In the genomic region with DNA sequence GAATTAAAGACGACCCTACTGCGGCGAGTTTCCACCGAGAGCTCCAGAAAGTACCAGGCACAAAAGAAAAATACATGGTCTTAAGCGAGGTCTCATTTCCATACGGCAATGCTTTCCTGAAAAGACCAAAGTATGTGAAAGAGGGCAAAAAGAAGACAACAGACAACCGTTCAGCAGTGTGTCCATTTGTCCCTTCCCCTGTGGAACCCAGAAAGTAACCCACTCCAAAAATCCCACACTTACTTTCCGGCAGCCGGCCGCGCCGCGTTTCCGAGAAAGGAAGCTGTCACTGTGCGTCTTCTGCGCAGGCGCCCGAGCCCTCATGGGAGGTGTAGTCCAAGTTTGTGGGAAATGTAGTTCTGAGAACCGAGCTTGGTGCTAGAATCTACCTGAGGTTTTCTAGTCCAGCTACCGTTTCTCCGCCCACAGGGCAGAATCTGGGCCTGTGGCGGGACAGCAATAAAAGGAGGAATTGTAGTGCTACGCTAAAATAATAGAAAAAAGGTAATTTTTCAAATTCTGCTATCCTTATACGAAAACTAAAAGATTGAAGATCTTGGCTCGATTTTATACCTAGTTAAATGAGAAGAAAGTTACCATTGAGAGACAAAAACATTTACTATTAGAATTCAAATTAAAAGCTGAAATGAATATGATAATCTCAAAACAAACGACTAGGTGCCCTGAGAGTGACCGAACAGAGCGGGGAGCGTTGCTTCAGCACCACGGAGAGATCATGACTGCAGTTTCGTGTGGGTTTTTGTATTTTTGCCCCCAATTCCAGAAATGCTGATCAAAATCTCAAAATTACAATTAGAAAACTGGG, we compare ENCODE assay signal across 8 cellular contexts. TPM values are rescaled to one million over a fixed set of nuclear protein-coding genes. Genes with fewer than 3 reads are reported as not detected.
A peak's percentile ranks its signal among the peaks of the same experiment; 100 is the strongest.
DNase-seq lines count a peak whose midpoint lies in the region; ATAC-seq and TF ChIP-seq lines count a peak whose summit lies in the region.

A gene with protein sequence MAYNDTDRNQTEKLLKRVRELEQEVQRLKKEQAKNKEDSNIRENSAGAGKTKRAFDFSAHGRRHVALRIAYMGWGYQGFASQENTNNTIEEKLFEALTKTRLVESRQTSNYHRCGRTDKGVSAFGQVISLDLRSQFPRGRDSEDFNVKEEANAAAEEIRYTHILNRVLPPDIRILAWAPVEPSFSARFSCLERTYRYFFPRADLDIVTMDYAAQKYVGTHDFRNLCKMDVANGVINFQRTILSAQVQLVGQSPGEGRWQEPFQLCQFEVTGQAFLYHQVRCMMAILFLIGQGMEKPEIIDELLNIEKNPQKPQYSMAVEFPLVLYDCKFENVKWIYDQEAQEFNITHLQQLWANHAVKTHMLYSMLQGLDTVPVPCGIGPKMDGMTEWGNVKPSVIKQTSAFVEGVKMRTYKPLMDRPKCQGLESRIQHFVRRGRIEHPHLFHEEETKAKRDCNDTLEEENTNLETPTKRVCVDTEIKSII (minus strand): TSS at position 280 of the 826 bp plus-strand sequence. CDS start 6,922 bp downstream, outside the sequence.

- BruUV-seq in IMR-90 (replicated peaks; lab: Mats Ljungman, UMichigan): no TSS peak
- BruUV-seq in OCI-LY7 (replicated peaks; lab: Mats Ljungman, UMichigan): no TSS peak

- H3K9me2 ChIP-seq in OCI-LY7 (ENCODE audit: insufficient read depth, low read length): no peaks in the 10 kb centered on the region

- no peak for TF ChIP-seq RAD21 in IMR-90 (IDR thresholded peaks at IDR 0.05; ENCODE audit: low read length)

- H3K27me3 ChIP-seq in IMR-90 (ENCODE audit: control insufficient read depth, insufficient read depth, low read length) (peaks cover 18% of the 10 kb centered on the region), mononuclear cell (ENCODE audit: insufficient read depth, low read length) (peaks cover 35% of the 10 kb centered on the region)

- H2BK20ac ChIP-seq in IMR-90 (ENCODE audit: low read depth, low read length): no peak within 1 kb of the TSS

- H3K79me2 ChIP-seq in OCI-LY7 (ENCODE audit: insufficient read depth, low read depth, low read length): peaks cover 26% of the 10 kb centered on the region; the same call in 1 of the 2 replicates

- peak within 1 kb of the TSS; percentile 96; the same call in 1 of the 2 replicates for H4K5ac ChIP-seq in IMR-90 (ENCODE audit: low read depth, low read length)

- 0% methylated on average over 3 of the region's 31 CpGs; no CpG with 5 or more reads in 1 of the 2 experiments for WGBS in IMR-90 (ENCODE audit: extremely low coverage in 2 of 2, insufficient read length in 1 of 2), 2 experiments

- H3K9ac ChIP-seq in IMR-90 (ENCODE audit: low read depth, low read length): peak within 1 kb of the TSS; percentile 95

- H3K9me1 ChIP-seq in IMR-90 (ENCODE audit: insufficient read depth, low read length): no peaks in the 10 kb centered on the region; the same call in 1 of the 2 replicates

- peaks cover 12 to 26% of the 10 kb centered on the region in 2 experiments; a peak in 3 of 4 replicates for H3K79me1 ChIP-seq in IMR-90 (ENCODE audit: low read depth in 1 of 2, low read length in 2 of 2)

- H3K23ac ChIP-seq in IMR-90 (ENCODE audit: low read depth, low read length): peak within 1 kb of the TSS; percentile 68

- in situ Hi-C loops in IMR-90 (cut with MboI; ENCODE audit: low sequenced_read_pairs): no loop called here

- H3K27ac ChIP-seq in IMR-90 (ENCODE audit: insufficient read depth, low read length) (peak within 1 kb of the TSS; percentile 42), OCI-LY7 (ENCODE audit: low read depth, low read length, poor library complexity, severe bottlenecking) (peak within 1 kb of the TSS; percentile 17)

- no peak for TF ChIP-seq POLR2A in IMR-90 (IDR thresholded peaks at IDR 0.05; ENCODE audit: low read depth, low read length)

- H3K4me2 ChIP-seq in IMR-90 (ENCODE audit: low read depth, low read length) (peak within 1 kb of the TSS; percentile 87), OCI-LY7 (ENCODE audit: low read length) (peak within 1 kb of the TSS; percentile 87)

- H3K36me3 ChIP-seq in IMR-90 (ENCODE audit: control insufficient read depth, insufficient read depth, low read length) (peaks cover 7% of the 10 kb centered on the region), OCI-LY7 (ENCODE audit: insufficient read depth, low read length) (peaks cover 37% of the 10 kb centered on the region)

- POLR2A ChIA-PET in IMR-90 (lab: Charles Lee; ENCODE audit: unreplicated experiment): interaction anchor here (0.9 kb wide), 1 partner anchor 278 kb away, joined by 4 read pairs; the partner anchor contains the start of gene CHEK1
- POLR2A ChIA-PET in OCI-LY7 (lab: Charles Lee): interaction anchor here (0.7 to 1.6 kb wide), 12 partner anchors 10 to 366 kb away, joined by 3 to 8 read pairs (median 4); partner anchors contain the start of genes FAM118B, FOXRED1, HYLS1 and RPUSD4

- peak within 1 kb of the TSS; percentile 80 for H2AFZ ChIP-seq in IMR-90 (replicated peaks; ENCODE audit: low read length, poor library complexity)
- H2AFZ ChIP-seq in OCI-LY7 (ENCODE audit: low read length): peak within 1 kb of the TSS; percentile 90

- peak within 1 kb of the TSS; percentile 92 for H3K56ac ChIP-seq in IMR-90 (ENCODE audit: extremely low read depth, insufficient read depth, low read length)

- peak within 1 kb of the TSS; percentile 64 for H2BK5ac ChIP-seq in IMR-90 (ENCODE audit: low read depth, low read length, poor library complexity, severe bottlenecking)

- peaks cover 3% of the 10 kb centered on the region; the same call in 1 of the 2 replicates for H3K9me3 ChIP-seq in IMR-90 (ENCODE audit: control insufficient read depth, insufficient read depth, low read length)
- H3K9me3 ChIP-seq in OCI-LY7 (ENCODE audit: low read length): no peaks in the 10 kb centered on the region
- H3K9me3 ChIP-seq in mononuclear cell (ENCODE audit: low read depth, low read length): no peaks in the 10 kb centered on the region

- dilution Hi-C loops in IMR-90 (cut with HindIII; ENCODE audit: low sequenced_read_pairs, unreplicated experiment): loop anchor here (25.0 kb wide), 1 partner anchor 309 kb away; the partner anchor contains the start of genes FAM118B and RPUSD4

- H4K91ac ChIP-seq in IMR-90 (ENCODE audit: insufficient read depth, low read depth, low read length): peak within 1 kb of the TSS; percentile 56; the same call in 1 of the 2 replicates

- CTCF ChIA-PET in IMR-90 (lab: Yijun Ruan, JAX): no interaction called here
- CTCF ChIA-PET in OCI-LY7 (lab: Charles Lee; ENCODE audit: unreplicated experiment): interaction anchor here (1.2 kb wide), 1 partner anchor 15 kb away, joined by 8 read pairs; the partner anchor contains the start of gene HYLS1

- no peak within 1 kb of the TSS for H2BK120ac ChIP-seq in IMR-90 (ENCODE audit: low read depth, low read length)

- H3K4me3 ChIP-seq in IMR-90 (ENCODE audit: insufficient read depth, low read depth, low read length) (peak within 1 kb of the TSS; percentile 96), OCI-LY7 (ENCODE audit: low read depth, low read length, poor library complexity, severe bottlenecking) (peak within 1 kb of the TSS; percentile 86), epithelial cell of esophagus (ENCODE audit: low read length) (peak within 1 kb of the TSS; percentile 88), mononuclear cell (ENCODE audit: low read length) (peak within 1 kb of the TSS; percentile 54)

- peak within 1 kb of the TSS; percentile 70 for H3K14ac ChIP-seq in IMR-90 (replicated peaks; ENCODE audit: low read depth, low read length)

- peak; percentile 69 for DNase-seq in DMS 273 treated with DMSO at 0.1 percent for 48 hours (lab: John Stamatoyannopoulos, UW)
- peak; percentile 78 for DNase-seq in IMR-90
- DNase-seq in OCI-LY7 (ENCODE audit: low spot score): peak; percentile 84
- DNase-seq in activated T-cell treated with anti-CD3 and anti-CD28 coated beads for 24 hours (ENCODE audit: low read depth): peak; percentile 88
- peak; percentile 87 for DNase-seq in epithelial cell of esophagus (ENCODE audit: low read depth)
- DNase-seq in stimulated activated CD8-positive, alpha-beta memory T cell treated with anti-CD3 and anti-CD28 coated beads, Interleukin-4, amount 100 ng/mL, for 1 hour (ENCODE audit: low read depth in 2 of 2, low spot score in 1 of 2): peak; percentile 54 to 79

- ATAC-seq in GM21528 (IDR thresholded peaks at IDR 0.05; ENCODE audit: low FRiP score, unreplicated experiment) (peak; percentile 98), IMR-90 (ENCODE audit: low read depth) (peak; percentile 98)

- no peak for TF ChIP-seq CTCF in IMR-90 (conservative IDR thresholded peaks at IDR 0.05; ENCODE audit: low read depth, low read length)
- no peak for TF ChIP-seq CTCF in OCI-LY7 (conservative IDR thresholded peaks at IDR 0.05; ENCODE audit: low read length)
- no peak for TF ChIP-seq CTCF in epithelial cell of esophagus (IDR thresholded peaks at IDR 0.05; ENCODE audit: insufficient read depth, low read depth, low read length, missing control alignments)

- H2BK15ac ChIP-seq in IMR-90 (ENCODE audit: low read depth, low read length): no peak within 1 kb of the TSS; the same call in 2 of the 3 replicates

- 0 out of 2 replicates have a peak within 1 kb of the TSS, but pooled peaks have one; percentile 29 for H2AK5ac ChIP-seq in IMR-90 (ENCODE audit: low read depth, low read length)

- peak within 1 kb of the TSS; percentile 70; the same call in 1 of the 2 replicates for H3K18ac ChIP-seq in IMR-90 (ENCODE audit: low read depth, low read length)

- H3K4me1 ChIP-seq in IMR-90 (ENCODE audit: control insufficient read depth, insufficient read depth, low read length): 0 out of 2 replicates have a peak, but pooled peaks cover 2% of the 10 kb centered on the region
- H3K4me1 ChIP-seq in OCI-LY7 (ENCODE audit: insufficient read depth, low read length, poor library complexity, severe bottlenecking): peaks cover 8% of the 10 kb centered on the region
- peaks cover 27% of the 10 kb centered on the region for H3K4me1 ChIP-seq in mononuclear cell (ENCODE audit: insufficient read depth, low read length)

- intact Hi-C loops in IMR-90 (cut with micrococcal nuclease) (no loop called here), OCI-LY7 (cut with micrococcal nuclease; ENCODE audit: unreplicated experiment) (no loop called here)

- peak within 1 kb of the TSS; percentile 73 to 96 for H4K8ac ChIP-seq in IMR-90 (ENCODE audit: low read depth in 2 of 2, low read length in 2 of 2)

- no peak within 1 kb of the TSS for H2AK9ac ChIP-seq in IMR-90 (replicated peaks; ENCODE audit: low read depth, low read length, poor library complexity)

- H4K20me1 ChIP-seq in IMR-90 (ENCODE audit: insufficient read depth, low read length): no peaks in the 10 kb centered on the region
- peaks cover 3% of the 10 kb centered on the region; the same call in 1 of the 2 replicates for H4K20me1 ChIP-seq in OCI-LY7 (ENCODE audit: insufficient read depth, low read length)

- peak within 1 kb of the TSS; percentile 39; the same call in 1 of the 2 replicates for H3K4ac ChIP-seq in IMR-90 (ENCODE audit: low read depth, low read length)

RNA-seq across cellular contexts. Expression of the gene that starts here (rescaled TPM):
- 11.7 and 16.4 TPM in 2 replicates for total RNA-seq in IMR-90 (2012; rRNA removed)
- polyA plus RNA-seq in IMR-90 (2012; rRNA removed): 5.6 and 6.1 TPM in 2 replicates
- polyA plus RNA-seq in IMR-90 (2012; cell fraction: cytosol; rRNA removed): 1.3 and 3.0 TPM in 2 replicates
- polyA plus RNA-seq in IMR-90 (2012; cell fraction: nucleus; rRNA removed; ENCODE audit: low replicate concordance): 0.40 and 2.6 TPM in 2 replicates
- total RNA-seq in OCI-LY7 (2014; rRNA removed; shearing (Covaris generic)): 7.7 and 8.6 TPM in 2 replicates
- 9.2 and 10.2 TPM in 2 replicates for total RNA-seq in OCI-LY7 (2022)
- total RNA-seq in mononuclear cell: 5.8 TPM

Comparison
In these comparisons a context has a peak if more than half of its experiments do, and no peak if none do; other contexts are left out.
1. Peak in every context shown above with its lines: DNase-seq, ATAC-seq, H3K4me3 ChIP-seq and H3K27ac ChIP-seq.